Comparison of ENCODE assay signal across 14 cellular contexts in genomic region chr5:72252574-72253155, GRCh38.
DNase-seq lines count a peak whose midpoint lies in the region; ATAC-seq and TF ChIP-seq lines count a peak whose summit lies in the region.
"Had no signal": no experiment of that assay in that cellular context is flagged by ENCODE, and none has a peak within 500 bp of the region (broad histone marks: within the 10 kb centered on the region; RNA-seq: fewer than 3 reads in every experiment).

No MANE protein-coding gene starts in this region.

- H3K27me3 ChIP-seq in brain microvascular endothelial cell (replicated peaks) (no peaks in the 10 kb centered on the region), gastroesophageal sphincter (no peaks in the 10 kb centered on the region), tibial artery (no peaks in the 10 kb centered on the region)
- H3K27me3 ChIP-seq: hepatocyte had no signal

- in situ Hi-C loops in brain microvascular endothelial cell (cut with HindIII; ENCODE audit: low pct_ligation_motif_present, low sequenced_read_pairs) = no loop called here

- H3K4me3 ChIP-seq in brain microvascular endothelial cell (ENCODE audit: low read depth, low read length) (no peak overlapping the region), gastroesophageal sphincter (no peak overlapping the region), tibial artery (peak overlapping the region; percentile 13 to 29)
- H3K4me3 ChIP-seq: hepatocyte had no signal

- no peaks in the 10 kb centered on the region for H3K9me3 ChIP-seq in gastroesophageal sphincter
- H3K9me3 ChIP-seq in tibial artery = no peaks in the 10 kb centered on the region

- CTCF ChIA-PET in activated CD4-positive, alpha-beta memory T cell treated with anti-CD3 and anti-CD28 coated beads for 36 hours (lab: Charles Lee) = no interaction called here

- no peaks in the 10 kb centered on the region for H3K9me3 Mint-ChIP-seq in activated CD4-positive, alpha-beta memory T cell treated with anti-CD3 and anti-CD28 coated beads for 36 hours
- H3K9me3 Mint-ChIP-seq: activated B cell treated with CpG ODN at 0.5 μM for 24 hours; CD4-positive, alpha-beta T cell had no signal

- TF ChIP-seq EP300 in gastroesophageal sphincter (IDR thresholded peaks at IDR 0.05) = no peak

- TF ChIP-seq POLR2A in gastroesophageal sphincter (IDR thresholded peaks at IDR 0.05) = no peak

- no peak for ATAC-seq in gastroesophageal sphincter
- ATAC-seq: Panc1 had no signal

- peaks cover 9% of the 10 kb centered on the region for H3K4me1 Mint-ChIP-seq in activated CD4-positive, alpha-beta memory T cell treated with anti-CD3 and anti-CD28 coated beads for 36 hours (ENCODE audit: low read depth)

- H3K4me1 ChIP-seq in gastroesophageal sphincter (peaks cover 19 to 68% (median 20%) of the 10 kb centered on the region in 3 donors), tibial artery (peaks cover 0 to 58% (median 39%) of the 10 kb centered on the region in 4 donors)

- H3K36me3 ChIP-seq in brain microvascular endothelial cell (replicated peaks) (no peaks in the 10 kb centered on the region), gastroesophageal sphincter (no peaks in the 10 kb centered on the region), tibial artery (no peaks in the 10 kb centered on the region)

- peaks cover 14% of the 10 kb centered on the region for H3K36me3 Mint-ChIP-seq in activated CD4-positive, alpha-beta memory T cell treated with anti-CD3 and anti-CD28 coated beads for 36 hours

- H3K27ac Mint-ChIP-seq in activated CD4-positive, alpha-beta memory T cell treated with anti-CD3 and anti-CD28 coated beads for 36 hours = no peak overlapping the region
- H3K27ac Mint-ChIP-seq: activated B cell treated with CpG ODN at 0.5 μM for 24 hours; CD4-positive, alpha-beta T cell had no signal

- intact Hi-C loops in tibial artery (cut with DNase I; ENCODE audit: low total_unique reads) (no loop called here), head of caudate nucleus (cut with DNase I) (no loop called here)
- intact Hi-C loops in activated CD4-positive, alpha-beta memory T cell treated with anti-CD3 and anti-CD28 coated beads for 36 hours (cut with micrococcal nuclease) = no loop called here

- H3K27ac ChIP-seq in brain microvascular endothelial cell (peak overlapping the region; percentile 36), gastroesophageal sphincter (peak overlapping the region in 3 of 4 donors; percentile 29 to 47 (median 47)), tibial artery (peak overlapping the region; percentile 76 to 78)
- H3K27ac ChIP-seq: hepatocyte had no signal

- POLR2A ChIA-PET in activated CD4-positive, alpha-beta memory T cell treated with anti-CD3 and anti-CD28 coated beads for 36 hours (lab: Charles Lee) = interaction anchor here (1.1 kb wide), 1 partner anchor 12 kb away, joined by 3 read pairs; no protein-coding TSS in a partner anchor

- no peak overlapping the region for H3K4me3 Mint-ChIP-seq in activated CD4-positive, alpha-beta memory T cell treated with anti-CD3 and anti-CD28 coated beads for 36 hours
- H3K4me3 Mint-ChIP-seq: activated B cell treated with CpG ODN at 0.5 μM for 24 hours; CD4-positive, alpha-beta T cell had no signal

- no peak for TF ChIP-seq CTCF in brain microvascular endothelial cell (IDR thresholded peaks at IDR 0.05; ENCODE audit: low read depth, low read length, missing control alignments)
- no peak for TF ChIP-seq CTCF in gastroesophageal sphincter (IDR thresholded peaks at IDR 0.05)
- no peak for TF ChIP-seq CTCF in tibial artery (IDR thresholded peaks at IDR 0.05)

- 90 to 94% methylated on average over 5 of the region's 5 CpGs for WGBS in gastroesophageal sphincter (ENCODE audit: low coverage in 1 of 2), 2 donors

- H3K27me3 Mint-ChIP-seq in activated CD4-positive, alpha-beta memory T cell treated with anti-CD3 and anti-CD28 coated beads for 36 hours = no peaks in the 10 kb centered on the region
- H3K27me3 Mint-ChIP-seq: activated B cell treated with CpG ODN at 0.5 μM for 24 hours; CD4-positive, alpha-beta T cell had no signal

- DNase-seq in HS-5 (ENCODE audit: low read depth) (peak; percentile 60), brain microvascular endothelial cell (peak; percentile 21), tibial artery (no peak), NCI-H2196 treated with DMSO at 0.1 percent for 48 hours (lab: John Stamatoyannopoulos, UW; ENCODE audit: unreplicated experiment) (no peak), head of caudate nucleus (no peak)
- DNase-seq in activated CD4-positive, alpha-beta memory T cell treated with anti-CD3 and anti-CD28 coated beads for 36 hours = no peak
- DNase-seq: activated B cell treated with CpG ODN at 0.5 μM for 24 hours; activated naive CD4-positive, alpha-beta T cell treated with Interleukin-2 at 50 U/mL for 16 hours; CD4-positive, alpha-beta T cell; NCI-H1436; NCI-H510A treated with DMSO at 0.1 percent for 48 hours had no signal

Comparison
In these comparisons a context has a peak if more than half of its experiments do, and no peak if none do; other contexts are left out.
1. DNase-seq: peak in HS-5 (single experiment) and brain microvascular endothelial cell (single experiment); none in tibial artery (0 of 2), activated CD4-positive, alpha-beta memory T cell treated with anti-CD3 and anti-CD28 coated beads for 36 hours (single experiment), NCI-H2196 treated with DMSO at 0.1 percent for 48 hours (single experiment) and head of caudate nucleus (0 of 42).
2. H3K4me3 ChIP-seq: peak in tibial artery (2 of 2); none in brain microvascular endothelial cell (single experiment) and gastroesophageal sphincter (0 of 2).
3. Peak in every context shown above with its lines, with median percentiles within 50 percentile points of each other: H3K27ac ChIP-seq.